In the genomic region with DNA sequence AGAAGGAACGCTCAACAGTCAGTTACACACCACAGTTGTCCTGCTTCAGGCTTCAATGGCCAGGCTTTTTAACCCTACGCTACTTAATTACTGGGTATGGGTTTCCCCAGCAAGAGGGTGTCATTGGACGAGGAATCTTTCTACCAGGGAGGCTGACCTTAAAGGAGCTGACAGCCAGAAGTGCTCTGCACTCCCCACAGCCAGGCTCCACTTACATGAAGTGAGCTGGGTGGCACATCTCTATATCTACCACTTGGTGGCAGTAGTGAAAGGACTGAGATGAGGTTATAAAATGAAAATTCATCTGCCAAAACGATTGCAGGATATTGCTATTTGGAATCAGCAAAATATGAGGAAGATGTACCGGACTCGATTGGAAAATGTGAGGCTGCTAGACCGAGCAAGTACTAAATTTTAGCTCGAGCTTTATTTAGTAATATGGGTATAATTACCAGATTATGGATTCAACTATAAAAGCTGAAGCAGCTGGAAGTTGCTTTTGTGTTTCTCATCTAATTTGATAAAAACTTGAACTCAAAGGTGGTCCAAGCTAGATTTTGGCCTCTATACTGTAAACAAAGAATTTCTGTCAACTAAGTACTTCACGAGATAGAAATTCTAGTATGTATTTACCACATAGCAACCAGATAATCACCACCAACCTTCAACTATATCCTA, we compare ENCODE assay signal across 8 cellular contexts. TPM values are rescaled to one million over a fixed set of nuclear protein-coding genes. Genes with fewer than 3 reads are reported as not detected.
DNase-seq lines count a peak whose midpoint lies in the region; ATAC-seq and TF ChIP-seq lines count a peak whose summit lies in the region.

No MANE protein-coding gene starts in this region.

- H3K9me3 ChIP-seq in SU-DHL-6 (ENCODE audit: insufficient read depth, low read length) (no peaks in the 10 kb centered on the region), right lobe of liver (no peaks in the 10 kb centered on the region)

- H3K27ac ChIP-seq in 22Rv1 (no peak overlapping the region), SU-DHL-6 (ENCODE audit: low read depth, low read length) (no peak overlapping the region), right lobe of liver (no peak overlapping the region)

- peak; percentile 58 for DNase-seq in GM03348 (ENCODE audit: low spot score)
- DNase-seq in H7: peak; percentile 47
- peak; percentile 68 for DNase-seq in LHCN-M2 (ENCODE audit: low read depth)
- DNase-seq in dermis blood vessel endothelial cell: peak; percentile 77
- no peak for DNase-seq in right lobe of liver
- DNase-seq in superior temporal gyrus (ENCODE audit: extremely low spot score): peak; percentile 85

- H3K27me3 ChIP-seq in H7 (ENCODE audit: control insufficient read depth, insufficient read depth, low read length) (no peaks in the 10 kb centered on the region), SU-DHL-6 (ENCODE audit: low read length) (no peaks in the 10 kb centered on the region), right lobe of liver (no peaks in the 10 kb centered on the region)

- no peaks in the 10 kb centered on the region for H4K20me1 ChIP-seq in SU-DHL-6 (ENCODE audit: low read depth, low read length)

- H3K4me1 ChIP-seq in right lobe of liver: peaks cover 0 to 3% (median 0%) of the 10 kb centered on the region in 4 donors

- H3K36me3 ChIP-seq in H7 (replicated peaks; ENCODE audit: control insufficient read depth, insufficient read depth, low read length) (no peaks in the 10 kb centered on the region), SU-DHL-6 (ENCODE audit: low read length) (no peaks in the 10 kb centered on the region), right lobe of liver (no peaks in the 10 kb centered on the region)

- no peaks in the 10 kb centered on the region for H3K9me2 ChIP-seq in SU-DHL-6 (replicated peaks; ENCODE audit: insufficient read depth, low read length)

- intact Hi-C loops in right lobe of liver (cut with DNase I): loop anchor here (5.0 to 10.0 kb wide), 2 partner anchors 144 to 146 kb away; no protein-coding TSS in a partner anchor

- no peaks in the 10 kb centered on the region for H3F3A ChIP-seq in SU-DHL-6 (ENCODE audit: insufficient read depth)

- H3K9ac ChIP-seq in SU-DHL-6 (ENCODE audit: low read length): no peak overlapping the region

- TF ChIP-seq CTCF in 22Rv1 (IDR thresholded peaks at IDR 0.05): peak; percentile 83
- TF ChIP-seq CTCF in SU-DHL-6 (IDR thresholded peaks at IDR 0.05; ENCODE audit: insufficient read depth, low read length, poor library complexity, severe bottlenecking): peak; percentile 76
- peak; percentile 67 to 83 (median 74) for TF ChIP-seq CTCF in right lobe of liver (IDR thresholded peaks at IDR 0.05)

- 31% methylated on average over 9 of the region's 9 CpGs for WGBS in right lobe of liver (ENCODE audit: insufficient coverage, low coverage, low lambda C conversion rate, missing lambda C conversion rate)

- ATAC-seq in right lobe of liver: peak; percentile 88 to 95 (median 91)

- no peak for TF ChIP-seq POLR2A in right lobe of liver (IDR thresholded peaks at IDR 0.05)

- H3K4me3 ChIP-seq in H7 (ENCODE audit: insufficient read depth, low read depth, low read length): no peak overlapping the region
- H3K4me3 ChIP-seq in SU-DHL-6 (ENCODE audit: insufficient read depth, low read length, poor library complexity, severe bottlenecking): no peak overlapping the region
- no peak overlapping the region for H3K4me3 ChIP-seq in right lobe of liver

- no peak overlapping the region for H2AFZ ChIP-seq in SU-DHL-6 (ENCODE audit: low read depth, low read length, severe bottlenecking)

- H3K79me2 ChIP-seq in SU-DHL-6 (ENCODE audit: insufficient read depth, low read length): no peaks in the 10 kb centered on the region

- H3K4me2 ChIP-seq in SU-DHL-6 (ENCODE audit: low read depth, low read length, poor library complexity, severe bottlenecking): no peak overlapping the region

RNA-seq across cellular contexts. Expression of gene CEP126, which starts 54.0 kb away (rescaled TPM):
- 0.48 and 0.59 TPM in 2 replicates for total RNA-seq in H7 (2014; rRNA removed; shearing (Covaris generic))
- total RNA-seq in LHCN-M2 (2014; rRNA removed): 1.6 and 2.0 TPM in 2 replicates
- polyA plus RNA-seq in LHCN-M2 (2012): 0.78 TPM
- total RNA-seq in dermis blood vessel endothelial cell: 0.34 and 1.1 TPM in 2 replicates
- total RNA-seq in right lobe of liver: under 1 TPM; 0.04 to 0.49 (median 0.12) TPM

RNA-seq across cellular contexts. Expression of gene ANGPTL5, which starts 55.5 kb away (rescaled TPM):
- total RNA-seq in H7 (2014; rRNA removed; shearing (Covaris generic)): not detected in 2 replicates
- total RNA-seq in LHCN-M2 (2014; rRNA removed) (not detected in 2 replicates), dermis blood vessel endothelial cell (0.09 TPM in 1 of 2 replicates, not detected in the other), right lobe of liver (not detected)
- not detected for polyA plus RNA-seq in LHCN-M2 (2012)

Comparison
In these comparisons a context has a peak if more than half of its experiments do, and no peak if none do; other contexts are left out.
1. DNase-seq: peak in GM03348 (single experiment), H7 (single experiment), LHCN-M2 (single experiment), dermis blood vessel endothelial cell (single experiment) and superior temporal gyrus (single experiment); none in right lobe of liver (0 of 3).
2. Peak in every context shown above with its lines, with median percentiles within 50 percentile points of each other: CTCF ChIP-seq.